19 cellular contexts compared by ENCODE assay signal in genomic region chr16:56108724-56109123, GRCh38.
DNase-seq lines count a peak whose midpoint lies in the region; ATAC-seq lines count a peak whose summit lies in the region.
"Had no signal": no experiment of that assay in that cellular context is flagged by ENCODE, and none has a peak within 500 bp of the region (broad histone marks: within the 10 kb centered on the region; RNA-seq: fewer than 3 reads in every experiment).

No MANE protein-coding gene starts in this region.

- H3K4me1 Mint-ChIP-seq in T-cell: no peaks in the 10 kb centered on the region
- H3K4me1 Mint-ChIP-seq: activated CD4-positive, alpha-beta T cell treated with anti-CD3 and anti-CD28 coated beads, Interleukin-2, amount 10 ng/mL, durations not matched to agents 7 days and 5 days; activated CD8-positive, alpha-beta memory T cell treated with anti-CD3 and anti-CD28 coated beads, Interleukin-2, amount 10 ng/mL, durations not matched to agents 7 days and 5 days; activated naive CD4-positive, alpha-beta T cell treated with anti-CD3 and anti-CD28 coated beads, Interleukin-2, amount 50 U/mL, for 24 hours had no signal

- H3K27me3 Mint-ChIP-seq in T-cell: peaks cover 4 to 12% of the 10 kb centered on the region in 2 donors

- POLR2A ChIA-PET in T-cell (lab: Charles Lee): no interaction called here

- H3K4me3 Mint-ChIP-seq in T-cell: no peak overlapping the region
- H3K4me3 Mint-ChIP-seq: activated CD4-positive, alpha-beta T cell treated with anti-CD3 and anti-CD28 coated beads, Interleukin-2, amount 10 ng/mL, durations not matched to agents 7 days and 5 days; activated CD8-positive, alpha-beta memory T cell treated with anti-CD3 and anti-CD28 coated beads, Interleukin-2, amount 10 ng/mL, durations not matched to agents 7 days and 5 days; activated naive CD4-positive, alpha-beta T cell treated with anti-CD3 and anti-CD28 coated beads, Interleukin-2, amount 50 U/mL, for 24 hours; natural killer cell treated with Interleukin-12 subunit alpha and Interleukin-12 subunit beta and Interleukin-15 and Interleukin-18, amount 100 ng/mL, for 72 hours; T-helper 2 cell treated with Interferon-gamma antibody and Interleukin-4, amounts not matched to agents 5 μg/mL and 100 μg/mL, for 36 hours had no signal

- no peaks in the 10 kb centered on the region for H3K36me3 Mint-ChIP-seq in T-cell
- H3K36me3 Mint-ChIP-seq: activated CD8-positive, alpha-beta memory T cell treated with anti-CD3 and anti-CD28 coated beads, Interleukin-2, amount 10 ng/mL, durations not matched to agents 7 days and 5 days; activated naive CD4-positive, alpha-beta T cell treated with anti-CD3 and anti-CD28 coated beads, Interleukin-2, amount 50 U/mL, for 24 hours; natural killer cell treated with Interleukin-12 subunit alpha and Interleukin-12 subunit beta and Interleukin-15 and Interleukin-18, amount 100 ng/mL, for 72 hours had no signal

- no peak for ATAC-seq in GM18867 (IDR thresholded peaks at IDR 0.05; ENCODE audit: unreplicated experiment)
- ATAC-seq in T-cell (replicated peaks in 1 of 4): no peak
- ATAC-seq: activated CD8-positive, alpha-beta memory T cell treated with anti-CD3 and anti-CD28 coated beads, Interleukin-2, amount 10 ng/mL, durations not matched to agents 7 days and 5 days; gastroesophageal sphincter; natural killer cell treated with Interleukin-12 subunit alpha and Interleukin-12 subunit beta and Interleukin-15 and Interleukin-18, amount 100 ng/mL, for 72 hours; sciatic nerve had no signal

- peak; percentile 9 for DNase-seq in DMS79 treated with DMSO at 0.1 percent for 48 hours (lab: John Stamatoyannopoulos, UW)
- peak; percentile 67 for DNase-seq in NCI-H1436 treated with DMSO at 0.1 percent for 48 hours (lab: John Stamatoyannopoulos, UW)
- peak; percentile 74 for DNase-seq in NCI-H748 (lab: John Stamatoyannopoulos, UW; ENCODE audit: unreplicated experiment)
- peak; percentile 11 for DNase-seq in medulla oblongata (ENCODE audit: extremely low spot score)
- no peak for DNase-seq in GOT3 (lab: John Stamatoyannopoulos, UW)
- DNase-seq in NCI-H187 (lab: John Stamatoyannopoulos, UW): no peak
- no peak for DNase-seq in T-cell
- DNase-seq: activated CD4-positive, alpha-beta T cell treated with anti-CD3 and anti-CD28 coated beads, Interleukin-2, amount 10 ng/mL, durations not matched to agents 7 days and 5 days; activated CD8-positive, alpha-beta memory T cell treated with anti-CD3 and anti-CD28 coated beads, Interleukin-2, amount 10 ng/mL, durations not matched to agents 7 days and 5 days; Kasumi-1; NCI-H510A; stimulated activated CD4-positive, alpha-beta T cell treated with anti-CD3 and anti-CD28 coated beads, Interleukin-4, amount 100 ng/mL, for 4 hours; stimulated activated naive CD4-positive, alpha-beta T cell had no signal

- CTCF ChIA-PET in T-cell (lab: Charles Lee): no interaction called here

- H3K9me3 Mint-ChIP-seq in T-cell: no peaks in the 10 kb centered on the region
- H3K9me3 Mint-ChIP-seq: activated CD4-positive, alpha-beta T cell treated with anti-CD3 and anti-CD28 coated beads, Interleukin-2, amount 10 ng/mL, durations not matched to agents 7 days and 5 days; activated naive CD4-positive, alpha-beta T cell treated with anti-CD3 and anti-CD28 coated beads, Interleukin-2, amount 50 U/mL, for 24 hours; natural killer cell treated with Interleukin-12 subunit alpha and Interleukin-12 subunit beta and Interleukin-15 and Interleukin-18, amount 100 ng/mL, for 72 hours; T-helper 2 cell treated with Interferon-gamma antibody and Interleukin-4, amounts not matched to agents 5 μg/mL and 100 μg/mL, for 36 hours had no signal

- no peak overlapping the region for H3K27ac Mint-ChIP-seq in T-cell
- H3K27ac Mint-ChIP-seq: activated CD4-positive, alpha-beta T cell treated with anti-CD3 and anti-CD28 coated beads, Interleukin-2, amount 10 ng/mL, durations not matched to agents 7 days and 5 days; activated CD8-positive, alpha-beta memory T cell treated with anti-CD3 and anti-CD28 coated beads, Interleukin-2, amount 10 ng/mL, durations not matched to agents 7 days and 5 days; activated naive CD4-positive, alpha-beta T cell treated with anti-CD3 and anti-CD28 coated beads, Interleukin-2, amount 50 U/mL, for 24 hours; natural killer cell treated with Interleukin-12 subunit alpha and Interleukin-12 subunit beta and Interleukin-15 and Interleukin-18, amount 100 ng/mL, for 72 hours; T-helper 2 cell treated with Interferon-gamma antibody and Interleukin-4, amounts not matched to agents 5 μg/mL and 100 μg/mL, for 36 hours had no signal

Comparison
In these comparisons a context has a peak if more than half of its experiments do, and no peak if none do; other contexts are left out.
1. DNase-seq: peak in DMS79 treated with DMSO at 0.1 percent for 48 hours (single experiment), NCI-H1436 treated with DMSO at 0.1 percent for 48 hours (single experiment), NCI-H748 (single experiment) and medulla oblongata (single experiment); none in GOT3 (single experiment), NCI-H187 (0 of 2) and T-cell (0 of 34).